8 cellular contexts compared by ENCODE assay signal in the genomic region with DNA sequence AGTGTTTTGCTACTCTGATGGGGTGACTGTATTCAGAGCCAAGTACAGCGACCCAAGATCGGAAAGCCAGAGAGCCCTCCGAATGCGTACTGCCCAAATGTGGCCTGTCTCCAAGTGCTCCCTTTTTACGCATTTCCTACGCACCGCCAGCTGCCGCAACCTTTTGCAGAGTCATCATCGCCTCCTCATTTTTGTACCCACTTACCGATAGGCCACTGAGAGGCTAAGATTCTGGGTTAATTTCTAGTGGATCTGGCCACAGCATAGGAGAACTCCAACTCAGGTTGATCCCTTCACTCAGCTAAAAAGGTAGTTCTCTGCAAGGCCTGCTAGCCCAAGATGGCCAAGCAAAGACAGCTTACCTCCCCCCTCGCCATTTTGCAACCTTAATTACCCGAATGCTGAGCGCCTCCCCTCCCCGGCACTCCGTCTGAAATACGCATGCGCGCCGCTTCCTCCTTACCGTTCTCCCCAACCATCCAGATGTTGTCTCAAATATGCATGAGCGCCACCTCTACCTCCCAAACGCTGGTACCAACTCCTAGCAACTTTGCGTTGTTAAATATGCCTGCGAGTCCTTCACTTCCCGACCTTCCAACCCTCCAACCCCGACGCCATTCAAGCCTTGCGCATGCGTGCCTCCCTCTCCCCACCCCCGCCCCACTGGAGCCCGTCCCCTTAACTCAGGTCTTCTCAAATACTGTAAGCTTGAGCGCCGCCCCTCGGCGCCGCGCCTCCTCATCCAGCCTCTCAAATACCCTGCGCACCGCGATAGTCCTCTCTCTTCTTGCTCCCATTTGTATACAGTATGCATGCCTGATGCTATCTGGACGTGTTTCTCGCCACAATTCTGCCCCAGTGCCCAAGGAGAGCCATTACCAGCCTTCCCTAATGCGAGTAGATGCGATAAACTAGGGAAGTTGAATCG. TPM values are rescaled to one million over a fixed set of nuclear protein-coding genes. Genes with fewer than 3 reads are reported as not detected.
DNase-seq lines count a peak whose midpoint lies in the region; ATAC-seq and TF ChIP-seq lines count a peak whose summit lies in the region.

No MANE protein-coding gene starts in this region.

- H3K9me2 ChIP-seq in GM23248 (ENCODE audit: insufficient read depth): no peaks in the 10 kb centered on the region

- in situ Hi-C loops in GM23248 (cut with MboI): no loop called here

- no peaks in the 10 kb centered on the region for H3K9me3 ChIP-seq in GM23248 (ENCODE audit: low read depth)

- peak overlapping the region; percentile 96 for H3K4me3 Mint-ChIP-seq in activated T-helper 17 cell treated with anti-CD3 and anti-CD28 coated beads, Interleukin-2, amount 50 U/mL, for 72 hours
- peak overlapping the region; percentile 94 for H3K4me3 Mint-ChIP-seq in nephron progenitor cell
- H3K4me3 Mint-ChIP-seq in stimulated activated naive CD8-positive, alpha-beta T cell treated with anti-CD3 and anti-CD28 coated beads, Interleukin-15, Interleukin-2, amounts not matched to agents 100 ng/mL and 50 ng/mL, for 24 hours: peak overlapping the region; percentile 97

- no peaks in the 10 kb centered on the region for H4K20me1 ChIP-seq in GM23248 (ENCODE audit: insufficient read depth)

- H3K36me3 ChIP-seq in GM23248 (ENCODE audit: low read depth): peaks cover 4% of the 10 kb centered on the region; the same call in 1 of the 2 replicates

- WGBS in GM23248 (ENCODE audit: low coverage in 1 of 2, low lambda C conversion rate in 2 of 2, missing lambda C conversion rate in 2 of 2), 2 experiments: 1% methylated on average over 22 to 44 of the region's 45 CpGs

- peak overlapping the region; percentile 90 for H3K4me3 ChIP-seq in GM23248

- peaks cover 54% of the 10 kb centered on the region for H3K36me3 Mint-ChIP-seq in activated T-helper 17 cell treated with anti-CD3 and anti-CD28 coated beads, Interleukin-2, amount 50 U/mL, for 72 hours (ENCODE audit: low read depth)
- H3K36me3 Mint-ChIP-seq in nephron progenitor cell (ENCODE audit: low read depth): peaks cover 20% of the 10 kb centered on the region
- H3K36me3 Mint-ChIP-seq in stimulated activated naive CD8-positive, alpha-beta T cell treated with anti-CD3 and anti-CD28 coated beads, Interleukin-15, Interleukin-2, amounts not matched to agents 100 ng/mL and 50 ng/mL, for 24 hours (ENCODE audit: low read depth): peaks cover 10% of the 10 kb centered on the region

- H3K27me3 ChIP-seq in GM23248 (replicated peaks; ENCODE audit: insufficient read depth): no peaks in the 10 kb centered on the region

- H3K4me1 Mint-ChIP-seq in activated T-helper 17 cell treated with anti-CD3 and anti-CD28 coated beads, Interleukin-2, amount 50 U/mL, for 72 hours: peaks cover 4% of the 10 kb centered on the region
- H3K4me1 Mint-ChIP-seq in nephron progenitor cell: peaks cover 12% of the 10 kb centered on the region
- H3K4me1 Mint-ChIP-seq in stimulated activated naive CD8-positive, alpha-beta T cell treated with anti-CD3 and anti-CD28 coated beads, Interleukin-15, Interleukin-2, amounts not matched to agents 100 ng/mL and 50 ng/mL, for 24 hours (ENCODE audit: low read depth): peaks cover 14% of the 10 kb centered on the region

- H2AFZ ChIP-seq in GM23248: peak overlapping the region; percentile 86

- DNase-seq in EH (ENCODE audit: low read depth) (peak; percentile 91), GM23248 (peak; percentile 89), Kasumi-1 (lab: John Stamatoyannopoulos, UW) (peak; percentile 81 to 85), RKO (ENCODE audit: low spot score) (peak; percentile 88), fibroblast of peridontal ligament (ENCODE audit: extremely low read depth) (peak; percentile 87), nephron progenitor cell (peak; percentile 81)

- H3F3A ChIP-seq in GM23248 (ENCODE audit: insufficient read depth): peaks cover 8% of the 10 kb centered on the region; the same call in 1 of the 2 replicates

- no peaks in the 10 kb centered on the region for H3K9me3 Mint-ChIP-seq in activated T-helper 17 cell treated with anti-CD3 and anti-CD28 coated beads, Interleukin-2, amount 50 U/mL, for 72 hours
- H3K9me3 Mint-ChIP-seq in nephron progenitor cell: no peaks in the 10 kb centered on the region
- H3K9me3 Mint-ChIP-seq in stimulated activated naive CD8-positive, alpha-beta T cell treated with anti-CD3 and anti-CD28 coated beads, Interleukin-15, Interleukin-2, amounts not matched to agents 100 ng/mL and 50 ng/mL, for 24 hours: no peaks in the 10 kb centered on the region

- H3K9ac ChIP-seq in GM23248: peak overlapping the region; percentile 100

- H3K4me1 ChIP-seq in GM23248 (ENCODE audit: insufficient read depth): peaks cover 4% of the 10 kb centered on the region; the same call in 1 of the 2 replicates

- H3K79me2 ChIP-seq in GM23248 (ENCODE audit: insufficient read depth): peaks cover 49% of the 10 kb centered on the region

- H3K27ac ChIP-seq in GM23248: peak overlapping the region; percentile 99

- H3K27me3 Mint-ChIP-seq in activated T-helper 17 cell treated with anti-CD3 and anti-CD28 coated beads, Interleukin-2, amount 50 U/mL, for 72 hours: no peaks in the 10 kb centered on the region
- peaks cover 8% of the 10 kb centered on the region for H3K27me3 Mint-ChIP-seq in nephron progenitor cell (ENCODE audit: low read depth, poor library complexity)
- no peaks in the 10 kb centered on the region for H3K27me3 Mint-ChIP-seq in stimulated activated naive CD8-positive, alpha-beta T cell treated with anti-CD3 and anti-CD28 coated beads, Interleukin-15, Interleukin-2, amounts not matched to agents 100 ng/mL and 50 ng/mL, for 24 hours

- H3K27ac Mint-ChIP-seq in activated T-helper 17 cell treated with anti-CD3 and anti-CD28 coated beads, Interleukin-2, amount 50 U/mL, for 72 hours: peak overlapping the region; percentile 98
- peak overlapping the region; percentile 98 for H3K27ac Mint-ChIP-seq in nephron progenitor cell
- H3K27ac Mint-ChIP-seq in stimulated activated naive CD8-positive, alpha-beta T cell treated with anti-CD3 and anti-CD28 coated beads, Interleukin-15, Interleukin-2, amounts not matched to agents 100 ng/mL and 50 ng/mL, for 24 hours: peak overlapping the region; percentile 99

- peak; percentile 89 for ATAC-seq in activated T-helper 17 cell treated with anti-CD3 and anti-CD28 coated beads, Interleukin-2, amount 50 U/mL, for 72 hours (replicated peaks)

- H3K4me2 ChIP-seq in GM23248 (ENCODE audit: unreplicated experiment): peak overlapping the region; percentile 92

- TF ChIP-seq CTCF in nephron progenitor cell (IDR thresholded peaks at IDR 0.05): no peak

RNA-seq across cellular contexts. Expression of a gene that starts 11.8 kb away (rescaled TPM):
- not detected in 2 replicates for total RNA-seq in GM23248 (2014; rRNA removed; shearing (Covaris generic))
- not detected in 2 replicates for polyA plus RNA-seq in GM23248 (2016; fragmentation: Nextera tagmentation; extraction: Ambion mirVana)
- total RNA-seq in activated T-helper 17 cell treated with anti-CD3 and anti-CD28 coated beads, Interleukin-2, amount 50 U/mL, for 72 hours: not detected

Comparison
In these comparisons a context has a peak if more than half of its experiments do, and no peak if none do; other contexts are left out.
1. Peak in every context shown above with its lines: DNase-seq, ATAC-seq, H3K4me3 ChIP-seq and H3K27ac ChIP-seq.